ENCODE assay signal across 10 cellular contexts in the genomic region with DNA sequence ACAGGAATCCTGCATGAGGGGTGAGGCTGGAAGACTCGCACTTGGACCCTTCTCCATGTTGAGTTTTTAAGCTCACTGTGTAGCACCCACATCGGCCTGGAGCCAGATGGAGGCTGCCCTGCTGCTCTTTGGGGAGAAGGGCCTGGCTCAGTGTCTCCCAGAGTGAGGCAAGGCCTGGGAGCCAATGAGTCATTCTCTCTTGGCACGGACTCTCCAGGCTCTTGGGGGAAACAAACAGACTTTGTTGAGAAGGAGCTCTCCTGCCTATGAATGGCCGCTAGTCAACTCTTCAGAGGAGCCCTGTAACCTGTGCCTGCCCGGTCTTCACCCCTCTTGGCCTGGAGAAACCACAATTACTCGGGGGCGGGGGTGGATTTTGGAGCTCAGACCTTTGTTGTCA. TPM values are rescaled to one million over a fixed set of nuclear protein-coding genes. Genes with fewer than 3 reads are reported as not detected.
DNase-seq lines count a peak whose midpoint lies in the region; FAIRE-seq and TF ChIP-seq lines count a peak whose summit lies in the region.
"Had no signal": no experiment of that assay in that cellular context is flagged by ENCODE, and none has a peak within 500 bp of the region (broad histone marks: within the 10 kb centered on the region; RNA-seq: fewer than 3 reads in every experiment).

No MANE protein-coding gene starts in this region.

- no peak overlapping the region for H2BK15ac ChIP-seq in mesenchymal stem cell (ENCODE audit: low read depth, poor library complexity, severe bottlenecking)

- H3K9ac ChIP-seq in fibroblast of lung (ENCODE audit: insufficient read depth, low read length) = no peak overlapping the region
- no peak overlapping the region for H3K9ac ChIP-seq in mesenchymal stem cell (ENCODE audit: low read length)

- no peak overlapping the region for H2BK12ac ChIP-seq in mesenchymal stem cell (ENCODE audit: low read length in 2 of 2)

- H2BK5ac ChIP-seq in mesenchymal stem cell (ENCODE audit: low read depth, low read length, poor library complexity, severe bottlenecking) = no peak overlapping the region

- H3K27ac ChIP-seq in SJCRH30 (no peak overlapping the region), fibroblast of lung (ENCODE audit: insufficient read depth, low read length) (no peak overlapping the region), mesenchymal stem cell (ENCODE audit: low read length, poor library complexity, severe bottlenecking) (no peak overlapping the region)

- H3K79me1 ChIP-seq in mesenchymal stem cell (replicated peaks; ENCODE audit: low read length, poor library complexity, severe bottlenecking) = no peaks in the 10 kb centered on the region

- H3K27me3 ChIP-seq in SJCRH30 (no peaks in the 10 kb centered on the region), fibroblast of lung (ENCODE audit: control insufficient read depth, insufficient read depth, low read length) (no peaks in the 10 kb centered on the region), mesenchymal stem cell (ENCODE audit: control insufficient read depth in 1 of 2, insufficient read depth in 1 of 2, low read length in 2 of 2) (peaks cover 0 to 7% of the 10 kb centered on the region in 2 experiments)

- H2AK5ac ChIP-seq in mesenchymal stem cell (ENCODE audit: low read length, severe bottlenecking) = no peak overlapping the region

- H3K4me2 ChIP-seq in fibroblast of lung (ENCODE audit: extremely low read depth, insufficient read depth, low read length) (no peak overlapping the region), mesenchymal stem cell (ENCODE audit: low read length, poor library complexity, severe bottlenecking) (no peak overlapping the region)

- no peak for TF ChIP-seq CTCF in fibroblast of lung (conservative IDR thresholded peaks at IDR 0.05 in 1 of 2, IDR thresholded peaks at IDR 0.05 in 1 of 2; ENCODE audit: low read depth in 1 of 2, low read length in 2 of 2)

- no peak overlapping the region for H3K14ac ChIP-seq in mesenchymal stem cell (ENCODE audit: low read length in 2 of 2)

- no peaks in the 10 kb centered on the region for H4K20me1 ChIP-seq in fibroblast of lung (ENCODE audit: control insufficient read depth, extremely low read depth, insufficient read depth, low read length)

- H3K23ac ChIP-seq in mesenchymal stem cell (ENCODE audit: low read length in 2 of 2) = no peak overlapping the region

- H3K36me3 ChIP-seq in SJCRH30 (no peaks in the 10 kb centered on the region), fibroblast of lung (ENCODE audit: control insufficient read depth, insufficient read depth, low read length) (no peaks in the 10 kb centered on the region), mesenchymal stem cell (ENCODE audit: control insufficient read depth in 1 of 2, insufficient read depth in 2 of 2, low read depth in 1 of 2, low read length in 2 of 2) (no peaks in the 10 kb centered on the region)

- H3K4me3 ChIP-seq in SJCRH30 (no peak overlapping the region), fibroblast of lung (replicated peaks in 1 of 4; ENCODE audit: control extremely low read depth in 1 of 4, insufficient read depth in 1 of 4, low read depth in 3 of 4, low read length in 4 of 4) (no peak overlapping the region), mesenchymal stem cell (ENCODE audit: insufficient read depth in 1 of 2, low read depth in 1 of 2, low read length in 2 of 2) (no peak overlapping the region)

- WGBS in mesenchymal stem cell = 60% methylated on average over 7 of the region's 7 CpGs

- H3K79me2 ChIP-seq in fibroblast of lung (ENCODE audit: control insufficient read depth, insufficient read depth, low read length) = no peaks in the 10 kb centered on the region

- H2BK120ac ChIP-seq in mesenchymal stem cell (ENCODE audit: low read depth, low read length) = no peak overlapping the region

- no peak overlapping the region for H3K4ac ChIP-seq in mesenchymal stem cell (ENCODE audit: low read depth in 1 of 2, low read length in 2 of 2)

- H3K18ac ChIP-seq in mesenchymal stem cell (ENCODE audit: low read depth in 1 of 2, low read length in 2 of 2) = no peak overlapping the region

- H4K91ac ChIP-seq in mesenchymal stem cell (ENCODE audit: low read length) = no peak overlapping the region

- H3K9me3 ChIP-seq in SJCRH30 (replicated peaks) = no peaks in the 10 kb centered on the region
- no peaks in the 10 kb centered on the region for H3K9me3 ChIP-seq in fibroblast of lung (ENCODE audit: control insufficient read depth, insufficient read depth, low read depth, low read length)
- no peaks in the 10 kb centered on the region for H3K9me3 ChIP-seq in mesenchymal stem cell (ENCODE audit: control insufficient read depth, low read length)

- DNase-seq in SJCRH30 (peak; percentile 26 to 50), fibroblast of lung (ENCODE audit: low read depth in 2 of 2) (peak; percentile 85 to 90), mesenchymal stem cell (peak; percentile 71), urothelium cell line (ENCODE audit: low spot score) (peak; percentile 90), NCI-H1436 treated with DMSO at 0.1 percent for 48 hours (lab: John Stamatoyannopoulos, UW) (no peak), NCI-H69 (lab: John Stamatoyannopoulos, UW) (no peak), T1000 (lab: John Stamatoyannopoulos, UW) (no peak)
- DNase-seq: activated CD4-positive, alpha-beta T cell treated with anti-CD3 and anti-CD28 coated beads for 36 hours; NCI-H187; RPMI8226 had no signal

- H2AFZ ChIP-seq in fibroblast of lung (ENCODE audit: low read length) (no peak overlapping the region), mesenchymal stem cell (ENCODE audit: low read depth, low read length) (no peak overlapping the region)

- FAIRE-seq in urothelium cell line (lab: Jason Lieb, UNC) = no peak

- H3K4me1 ChIP-seq in SJCRH30 = peaks cover 34% of the 10 kb centered on the region
- peaks cover 11% of the 10 kb centered on the region for H3K4me1 ChIP-seq in fibroblast of lung (ENCODE audit: control insufficient read depth, extremely low read depth, insufficient read depth, low read length)
- H3K4me1 ChIP-seq in mesenchymal stem cell (ENCODE audit: control insufficient read depth, insufficient read depth, low read depth, low read length) = peaks cover 8% of the 10 kb centered on the region

- no peak overlapping the region for H4K8ac ChIP-seq in mesenchymal stem cell (ENCODE audit: low read length)

RNA-seq across cellular contexts. Expression of a gene that starts 50.8 kb away (rescaled TPM):
- total RNA-seq in SJCRH30 (2014; rRNA removed; shearing (Covaris generic)) = 3.0 and 3.2 TPM in 2 replicates
- 26.7 and 27.7 TPM in 2 replicates for total RNA-seq in fibroblast of lung
- polyA plus RNA-seq in fibroblast of lung = 6.6 and 14.0 TPM in 2 replicates
- polyA plus RNA-seq in fibroblast of lung (2012) = 9.8 and 20.8 TPM in 2 replicates
- 2.0 and 7.1 TPM in 2 replicates for polyA minus RNA-seq in fibroblast of lung (ENCODE audit: low replicate concordance)
- 32.9 TPM for polyA plus RNA-seq in mesenchymal stem cell (2013, experiment 1 of 2)
- 32.6 TPM for polyA plus RNA-seq in mesenchymal stem cell (2013, experiment 2 of 2)

Comparison
In these comparisons a context has a peak if more than half of its experiments do, and no peak if none do; other contexts are left out.
1. DNase-seq: peak in SJCRH30 (2 of 2), fibroblast of lung (2 of 2), mesenchymal stem cell (single experiment) and urothelium cell line (single experiment); none in NCI-H1436 treated with DMSO at 0.1 percent for 48 hours (single experiment), NCI-H69 (single experiment) and T1000 (single experiment).